In the genomic region with DNA sequence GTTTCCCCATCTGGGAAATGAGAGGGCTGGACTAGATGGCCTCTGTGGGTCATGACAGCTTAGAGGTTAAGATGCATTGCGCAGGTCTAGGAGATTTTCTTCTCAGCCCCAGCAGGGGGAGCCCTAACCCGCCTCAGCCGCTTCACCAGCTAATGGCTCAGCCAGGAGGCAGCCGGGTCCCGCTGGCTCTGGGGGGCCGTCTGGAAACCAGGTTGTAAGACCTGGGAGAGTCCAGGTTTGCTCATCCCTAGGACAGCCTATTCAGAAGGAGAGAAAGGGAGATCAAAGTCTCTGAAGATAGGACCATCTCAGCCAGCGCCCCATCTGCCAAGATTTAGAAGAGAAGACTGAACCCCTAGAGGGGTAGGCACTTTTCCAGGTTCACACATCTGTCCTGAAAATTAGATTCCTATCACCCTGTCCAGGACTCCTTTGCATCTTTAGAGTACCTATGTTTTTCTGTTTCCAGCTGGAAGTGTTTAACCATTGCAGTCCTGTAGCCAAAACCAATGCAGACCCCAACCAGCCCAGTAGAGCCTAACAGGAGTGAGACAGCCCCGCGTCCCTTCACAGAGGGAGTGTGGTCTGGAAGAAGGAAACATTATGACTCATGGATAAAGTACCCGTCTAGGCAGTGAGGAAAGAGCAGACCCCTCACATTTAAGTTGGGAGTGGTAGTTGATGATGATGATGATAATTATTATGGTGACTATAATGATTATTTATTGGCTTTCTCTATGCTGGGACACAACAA, we compare ENCODE assay signal across 8 cellular contexts. TPM values are rescaled to one million over a fixed set of nuclear protein-coding genes. Genes with fewer than 3 reads are reported as not detected.
A peak's percentile ranks its signal among the peaks of the same experiment; 100 is the strongest.
DNase-seq lines count a peak whose midpoint lies in the region; ATAC-seq and TF ChIP-seq lines count a peak whose summit lies in the region.

No MANE protein-coding gene starts in this region.

- peaks cover 62% of the 10 kb centered on the region for H3K4me1 Mint-ChIP-seq in HFFc6 (ENCODE audit: low read depth)
- peaks cover 15% of the 10 kb centered on the region for H3K4me1 Mint-ChIP-seq in activated naive CD8-positive, alpha-beta T cell treated with anti-CD3 and anti-CD28 coated beads, Interleukin-2, amount 10 ng/mL, durations not matched to agents 7 days and 5 days

- H3K27ac Mint-ChIP-seq in HFFc6 = peak overlapping the region; percentile 75
- H3K27ac Mint-ChIP-seq in activated naive CD8-positive, alpha-beta T cell treated with anti-CD3 and anti-CD28 coated beads, Interleukin-2, amount 10 ng/mL, durations not matched to agents 7 days and 5 days = no peak overlapping the region

- H3K9me3 ChIP-seq in heart right ventricle (no peaks in the 10 kb centered on the region), aorta (ENCODE audit: control insufficient read depth, low read length) (no peaks in the 10 kb centered on the region)

- no peak overlapping the region for H3K4me3 ChIP-seq in GM12875 (ENCODE audit: low read depth, low read length)
- no peak overlapping the region for H3K4me3 ChIP-seq in heart right ventricle
- no peak overlapping the region for H3K4me3 ChIP-seq in aorta (ENCODE audit: low read length in 2 of 2)

- H3K27me3 ChIP-seq in heart right ventricle (no peaks in the 10 kb centered on the region), aorta (ENCODE audit: control insufficient read depth in 1 of 2, insufficient read depth in 2 of 2, low read length in 1 of 2) (no peaks in the 10 kb centered on the region)

- H3K36me3 ChIP-seq in heart right ventricle (peaks cover 0 to 33% (median 3%) of the 10 kb centered on the region in 9 donors), aorta (ENCODE audit: control insufficient read depth in 1 of 2, insufficient read depth in 2 of 2, low read length in 1 of 2) (peaks cover 4 to 8% of the 10 kb centered on the region in 2 donors)

- H3K27me3 Mint-ChIP-seq in HFFc6 (ENCODE audit: insufficient read depth) = peaks cover 20% of the 10 kb centered on the region
- peaks cover 12% of the 10 kb centered on the region for H3K27me3 Mint-ChIP-seq in activated naive CD8-positive, alpha-beta T cell treated with anti-CD3 and anti-CD28 coated beads, Interleukin-2, amount 10 ng/mL, durations not matched to agents 7 days and 5 days

- ATAC-seq in activated naive CD8-positive, alpha-beta T cell treated with anti-CD3 and anti-CD28 coated beads, Interleukin-2, amount 10 ng/mL, durations not matched to agents 7 days and 5 days (ENCODE audit: low read depth) = peak; percentile 94
- peak; percentile 76 to 91 (median 82) for ATAC-seq in heart right ventricle
- peak; percentile 93 for ATAC-seq in aorta (ENCODE audit: low FRiP score)

- POLR2A ChIA-PET in activated naive CD8-positive, alpha-beta T cell treated with anti-CD3 and anti-CD28 coated beads, Interleukin-2, amount 10 ng/mL, durations not matched to agents 7 days and 5 days (lab: Charles Lee) = interaction anchor here (2.2 kb wide), 1 partner anchor 112 kb away, joined by 20 read pairs; a partner anchor contains a TSS

- peak; percentile 80 for DNase-seq in HFFc6
- DNase-seq in NCI-H1048 (lab: John Stamatoyannopoulos, UW) = peak; percentile 8
- peak; percentile 24 to 82 for DNase-seq in SW 1271 (lab: John Stamatoyannopoulos, UW)
- DNase-seq in activated naive CD8-positive, alpha-beta T cell treated with anti-CD3 and anti-CD28 coated beads, Interleukin-2, amount 10 ng/mL, durations not matched to agents 7 days and 5 days = peak; percentile 87
- DNase-seq in heart right ventricle = peak; percentile 88
- DNase-seq in renal cortical epithelial cell (ENCODE audit: low read depth) = peak; percentile 50
- peak; percentile 89 to 94 for DNase-seq in aorta

- H3K9me3 Mint-ChIP-seq in HFFc6 = no peaks in the 10 kb centered on the region
- no peaks in the 10 kb centered on the region for H3K9me3 Mint-ChIP-seq in activated naive CD8-positive, alpha-beta T cell treated with anti-CD3 and anti-CD28 coated beads, Interleukin-2, amount 10 ng/mL, durations not matched to agents 7 days and 5 days

- intact Hi-C loops in heart right ventricle (cut with DNase I) = loop anchor here in 9 of 10 donors (1.0 to 10.0 kb wide), 11 partner anchors 60 to 856 kb away; no protein-coding TSS in a partner anchor
- intact Hi-C loops in aorta (cut with DNase I) = loop anchor here (1.0 kb wide), 2 partner anchors 26 to 82 kb away; no protein-coding TSS in a partner anchor

- peak overlapping the region; percentile 1; the same call in 1 of the 2 replicates for H3K4me3 Mint-ChIP-seq in HFFc6
- H3K4me3 Mint-ChIP-seq in activated naive CD8-positive, alpha-beta T cell treated with anti-CD3 and anti-CD28 coated beads, Interleukin-2, amount 10 ng/mL, durations not matched to agents 7 days and 5 days = no peak overlapping the region

- H3K36me3 Mint-ChIP-seq in HFFc6 (ENCODE audit: low read depth) = peaks cover 24% of the 10 kb centered on the region
- H3K36me3 Mint-ChIP-seq in activated naive CD8-positive, alpha-beta T cell treated with anti-CD3 and anti-CD28 coated beads, Interleukin-2, amount 10 ng/mL, durations not matched to agents 7 days and 5 days = no peaks in the 10 kb centered on the region

- TF ChIP-seq CTCF in GM12875 (IDR thresholded peaks at IDR 0.05; ENCODE audit: borderline replicate concordance, insufficient read depth, low read depth, low read length) = peak; percentile 77
- peak; percentile 94 for TF ChIP-seq CTCF in HFFc6 (IDR thresholded peaks at IDR 0.05)
- peak; percentile 88 to 97 (median 91) for TF ChIP-seq CTCF in heart right ventricle (IDR thresholded peaks at IDR 0.05)

- peak overlapping the region in 8 of 10 donors; percentile 3 to 84 (median 32) for H3K27ac ChIP-seq in heart right ventricle
- H3K27ac ChIP-seq in aorta (ENCODE audit: low read depth in 1 of 2, low read length in 2 of 2) = no peak overlapping the region

- H3K4me1 ChIP-seq in heart right ventricle = peaks cover 8 to 41% (median 22%) of the 10 kb centered on the region in 9 donors
- H3K4me1 ChIP-seq in aorta (ENCODE audit: control insufficient read depth in 1 of 2, insufficient read depth in 2 of 2, low read length in 2 of 2) = no peaks in the 10 kb centered on the region

- WGBS in heart right ventricle, 2 donors = 21 to 25% methylated on average over 10 of the region's 10 CpGs
- WGBS in aorta, 2 donors = 10% methylated on average over 10 of the region's 10 CpGs

RNA-seq across cellular contexts. Expression of a gene that starts 27.5 kb away (rescaled TPM):
- 1,000 to 10,000 TPM; 3,729 to 5,836 (median 4,094) TPM for total RNA-seq in HFFc6 (2021; fragmentation: NEBNext Ultra II Directional; extraction: Animal tissue kit (Norgen Biotek cat#: 25700))
- total RNA-seq in activated naive CD8-positive, alpha-beta T cell treated with anti-CD3 and anti-CD28 coated beads, Interleukin-2, amount 10 ng/mL, durations not matched to agents 7 days and 5 days = under 1 TPM; 0.39 to 0.96 TPM
- 1,000 to 10,000 TPM in 1 of 10 donors, 100 to 1,000 TPM in 9; 261 to 1,135 (median 456) TPM for total RNA-seq in heart right ventricle
- 100 to 1,000 TPM; 144 to 924 TPM for polyA plus RNA-seq in heart right ventricle
- 103 and 242 TPM in 2 replicates for total RNA-seq in renal cortical epithelial cell
- total RNA-seq in aorta = 1,000 to 10,000 TPM; 2,087 to 2,608 TPM
- 1,000 to 10,000 TPM; 1,151 to 1,861 TPM for polyA plus RNA-seq in aorta

Comparison
In these comparisons a context has a peak if more than half of its experiments do, and no peak if none do; other contexts are left out.
1. DNase-seq: peak in every context shown above with its lines; median percentile 92 in aorta; 88 in heart right ventricle; 87 in activated naive CD8-positive, alpha-beta T cell treated with anti-CD3 and anti-CD28 coated beads, Interleukin-2, amount 10 ng/mL, durations not matched to agents 7 days and 5 days; 80 in HFFc6; 53 in SW 1271; 50 in renal cortical epithelial cell; 8 in NCI-H1048.
2. H3K27ac ChIP-seq: peak in heart right ventricle (8 of 10); none in aorta (0 of 2).
3. RNA of a gene that starts 27.5 kb away (total RNA-seq): 3,729 to 5,836 TPM in HFFc6, 2,087 to 2,608 TPM in aorta, 261 to 1,135 TPM in heart right ventricle and 103 to 242 TPM in renal cortical epithelial cell; 0.39 to 0.96 TPM in activated naive CD8-positive, alpha-beta T cell treated with anti-CD3 and anti-CD28 coated beads, Interleukin-2, amount 10 ng/mL, durations not matched to agents 7 days and 5 days; every median in the first group is over 10 times any median in the second.
4. Peak in every context shown above with its lines, with median percentiles within 50 percentile points of each other: CTCF ChIP-seq and ATAC-seq.